Comparison of ENCODE assay signal across 11 cellular contexts in genomic region chrX:71619193-71619592, GRCh38. TPM values are rescaled to one million over a fixed set of nuclear protein-coding genes. Genes with fewer than 3 reads are reported as not detected.
A peak's percentile ranks its signal among the peaks of the same experiment; 100 is the strongest.
DNase-seq lines count a peak whose midpoint lies in the region; ATAC-seq and TF ChIP-seq lines count a peak whose summit lies in the region.
"Had no signal": no experiment of that assay in that cellular context is flagged by ENCODE, and none has a peak within 500 bp of the region (broad histone marks: within the 10 kb centered on the region; RNA-seq: fewer than 3 reads in every experiment).

No MANE protein-coding gene starts in this region.

- no peaks in the 10 kb centered on the region for H3K27me3 ChIP-seq in KMS-11 (ENCODE audit: insufficient read depth, low read depth)

- CTCF ChIA-PET in activated CD4-positive, alpha-beta T cell treated with anti-CD3 and anti-CD28 coated beads, Interleukin-2, amount 10 ng/mL, durations not matched to agents 7 days and 5 days (lab: Charles Lee) = interaction anchor here (1.1 to 1.9 kb wide), 3 partner anchors 20 to 35 kb away, joined by 3 to 8 read pairs (median 5); no protein-coding TSS in a partner anchor

- peaks cover 82% of the 10 kb centered on the region for H3K4me1 Mint-ChIP-seq in activated CD4-positive, alpha-beta T cell treated with anti-CD3 and anti-CD28 coated beads, Interleukin-2, amount 10 ng/mL, durations not matched to agents 7 days and 5 days

- H3K36me3 Mint-ChIP-seq in activated CD4-positive, alpha-beta T cell treated with anti-CD3 and anti-CD28 coated beads, Interleukin-2, amount 10 ng/mL, durations not matched to agents 7 days and 5 days (ENCODE audit: low read depth) = peaks cover 44% of the 10 kb centered on the region

- no peak overlapping the region for H3K9ac ChIP-seq in KMS-11

- no peak overlapping the region for H3K27ac ChIP-seq in KMS-11
- H3K27ac ChIP-seq: psoas muscle had no signal

- peak overlapping the region; percentile 92 for H3K4me3 Mint-ChIP-seq in activated CD4-positive, alpha-beta T cell treated with anti-CD3 and anti-CD28 coated beads, Interleukin-2, amount 10 ng/mL, durations not matched to agents 7 days and 5 days

- no peaks in the 10 kb centered on the region for H3K79me2 ChIP-seq in KMS-11 (ENCODE audit: insufficient read depth, low read depth)

- peaks cover 62% of the 10 kb centered on the region for H3K4me1 ChIP-seq in KMS-11 (ENCODE audit: low read depth, poor library complexity, severe bottlenecking)

- no peak for ATAC-seq in HG03469 (IDR thresholded peaks at IDR 0.05; ENCODE audit: unreplicated experiment)
- ATAC-seq: left colon, psoas muscle had no signal

- peak overlapping the region; percentile 91 for H3K27ac Mint-ChIP-seq in activated CD4-positive, alpha-beta T cell treated with anti-CD3 and anti-CD28 coated beads, Interleukin-2, amount 10 ng/mL, durations not matched to agents 7 days and 5 days

- DNase-seq in activated CD4-positive, alpha-beta T cell treated with anti-CD3 and anti-CD28 coated beads, Interleukin-2, amount 10 ng/mL, durations not matched to agents 7 days and 5 days = peak; percentile 31
- peak; percentile 46 for DNase-seq in activated naive CD8-positive, alpha-beta T cell treated with anti-CD3 and anti-CD28 coated beads, Interleukin-2, amount 50 U/mL, for 16 hours (ENCODE audit: low read depth, low spot score)
- DNase-seq in stimulated activated CD8-positive, alpha-beta memory T cell treated with anti-CD3 and anti-CD28 coated beads, Interleukin-12 subunit alpha, Interleukin-12 subunit beta, amount 100 ng/mL, for 1 hour (ENCODE audit: low read depth) = peak; percentile 20
- DNase-seq in NCI-H1048 (lab: John Stamatoyannopoulos, UW) = no peak
- no peak for DNase-seq in GM10266 (ENCODE audit: extremely low spot score)
- no peak for DNase-seq in NCI-H2171 (lab: John Stamatoyannopoulos, UW)
- DNase-seq: NCI-H1436 treated with DMSO at 0.1 percent for 48 hours, psoas muscle had no signal

- TF ChIP-seq CTCF in KMS-11 (conservative IDR thresholded peaks at IDR 0.05; ENCODE audit: low read depth, low read length) (no peak), GM10266 (IDR thresholded peaks at IDR 0.05; ENCODE audit: control insufficient read depth, insufficient read depth, low read depth, missing control alignments) (no peak)

- peak overlapping the region; percentile 63; the same call in 1 of the 2 replicates for H3K4me2 ChIP-seq in KMS-11

- POLR2A ChIA-PET in activated CD4-positive, alpha-beta T cell treated with anti-CD3 and anti-CD28 coated beads, Interleukin-2, amount 10 ng/mL, durations not matched to agents 7 days and 5 days (lab: Charles Lee) = interaction anchor here (0.6 kb wide), 1 partner anchor 802 kb away, joined by 5 read pairs; no protein-coding TSS in a partner anchor

- no peak overlapping the region for H3K4me3 ChIP-seq in KMS-11 (IDR thresholded peaks at IDR 0.05; ENCODE audit: insufficient read depth, low read depth, low read length)
- H3K4me3 ChIP-seq: psoas muscle had no signal

- no peak overlapping the region for H2AFZ ChIP-seq in KMS-11 (ENCODE audit: low read depth)

- H3K36me3 ChIP-seq in KMS-11 (ENCODE audit: insufficient read depth) = no peaks in the 10 kb centered on the region

- H3K9me3 Mint-ChIP-seq in activated CD4-positive, alpha-beta T cell treated with anti-CD3 and anti-CD28 coated beads, Interleukin-2, amount 10 ng/mL, durations not matched to agents 7 days and 5 days = no peaks in the 10 kb centered on the region

- H3K27me3 Mint-ChIP-seq in activated CD4-positive, alpha-beta T cell treated with anti-CD3 and anti-CD28 coated beads, Interleukin-2, amount 10 ng/mL, durations not matched to agents 7 days and 5 days = no peaks in the 10 kb centered on the region

- no peaks in the 10 kb centered on the region for H4K20me1 ChIP-seq in KMS-11 (ENCODE audit: insufficient read depth)

RNA-seq across cellular contexts. Expression of gene CXCR3, which starts 0.9 kb away (rescaled TPM):
- 10 to 100 TPM; 68.2 to 73.5 TPM for total RNA-seq in activated CD4-positive, alpha-beta T cell treated with anti-CD3 and anti-CD28 coated beads, Interleukin-2, amount 10 ng/mL, durations not matched to agents 7 days and 5 days

RNA-seq across cellular contexts. Expression of gene GCNA, which starts 41.0 kb away (rescaled TPM):
- total RNA-seq in activated CD4-positive, alpha-beta T cell treated with anti-CD3 and anti-CD28 coated beads, Interleukin-2, amount 10 ng/mL, durations not matched to agents 7 days and 5 days = 1 to 10 TPM; 4.7 to 5.9 TPM

Comparison
In these comparisons a context has a peak if more than half of its experiments do, and no peak if none do; other contexts are left out.
1. DNase-seq: peak in activated CD4-positive, alpha-beta T cell treated with anti-CD3 and anti-CD28 coated beads, Interleukin-2, amount 10 ng/mL, durations not matched to agents 7 days and 5 days (single experiment), activated naive CD8-positive, alpha-beta T cell treated with anti-CD3 and anti-CD28 coated beads, Interleukin-2, amount 50 U/mL, for 16 hours (single experiment) and stimulated activated CD8-positive, alpha-beta memory T cell treated with anti-CD3 and anti-CD28 coated beads, Interleukin-12 subunit alpha, Interleukin-12 subunit beta, amount 100 ng/mL, for 1 hour (single experiment); none in NCI-H1048 (single experiment), GM10266 (single experiment) and NCI-H2171 (single experiment).